In the genomic region with DNA sequence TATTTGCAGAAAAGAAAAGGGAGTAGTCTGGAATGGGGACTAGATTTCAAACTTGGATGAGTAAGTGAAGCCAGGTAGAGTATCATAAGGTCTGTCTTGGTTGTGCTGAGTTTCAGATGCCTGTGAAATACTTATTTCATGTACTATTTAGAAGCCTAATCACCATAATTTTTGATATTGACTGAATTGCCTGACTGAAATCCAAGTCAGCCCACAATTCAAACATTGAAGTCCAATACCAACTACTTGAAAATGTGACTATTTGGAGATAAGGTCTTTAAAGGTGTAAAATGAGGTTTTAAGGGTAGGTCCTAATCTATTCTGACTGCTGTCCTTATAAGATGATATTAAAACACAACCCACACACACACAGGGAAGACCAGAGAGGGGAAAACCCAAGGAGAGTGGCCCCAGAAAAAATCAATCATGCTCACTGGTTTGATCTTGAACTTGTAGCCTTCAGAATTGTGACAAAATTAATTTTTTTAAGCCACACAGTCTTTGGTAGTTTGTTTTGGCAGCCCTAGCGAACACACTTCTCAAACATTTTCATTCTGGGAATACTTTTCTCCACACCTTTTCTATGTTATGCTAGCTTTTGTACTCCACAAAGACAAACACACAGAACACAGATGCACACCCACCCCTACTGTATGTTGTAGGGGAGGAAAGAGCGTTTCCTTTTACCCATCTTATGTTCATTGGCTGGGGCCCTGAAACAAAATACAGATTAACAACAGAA, we compare ENCODE assay signal across 25 cellular contexts.
DNase-seq lines count a peak whose midpoint lies in the region; ATAC-seq and TF ChIP-seq lines count a peak whose summit lies in the region.
"Had no signal": no experiment of that assay in that cellular context is flagged by ENCODE, and none has a peak within 500 bp of the region (broad histone marks: within the 10 kb centered on the region; RNA-seq: fewer than 3 reads in every experiment).

No MANE protein-coding gene starts in this region.

- ATAC-seq in DND-41 (ENCODE audit: insufficient read depth, low read depth) (no peak), HG03135 (IDR thresholded peaks at IDR 0.05; ENCODE audit: unreplicated experiment) (no peak), GM19035 (IDR thresholded peaks at IDR 0.05; ENCODE audit: unreplicated experiment) (no peak)
- ATAC-seq: body of pancreas; CD8-positive, alpha-beta T cell; HepG2; left lung; sciatic nerve; T-helper 17 cell had no signal

- H3K4me1 Mint-ChIP-seq in endodermal cell: no peaks in the 10 kb centered on the region

- H3K36me3 Mint-ChIP-seq in endodermal cell (ENCODE audit: low read depth): no peaks in the 10 kb centered on the region
- H3K36me3 Mint-ChIP-seq: CD8-positive, alpha-beta T cell had no signal

- no peak overlapping the region for H2AFZ ChIP-seq in DND-41 (ENCODE audit: low read depth, low read length)

- H3K27ac Mint-ChIP-seq in endodermal cell: peak overlapping the region; percentile 8
- H3K27ac Mint-ChIP-seq: CD8-positive, alpha-beta T cell; T-helper 17 cell had no signal

- H3K9me3 ChIP-seq in DND-41 (ENCODE audit: insufficient read depth, low read length, severe bottlenecking): no peaks in the 10 kb centered on the region
- H3K9me3 ChIP-seq in SK-N-MC (ENCODE audit: low read depth, low read length): no peaks in the 10 kb centered on the region
- no peaks in the 10 kb centered on the region for H3K9me3 ChIP-seq in endodermal cell (ENCODE audit: control insufficient read depth, low read length)
- H3K9me3 ChIP-seq: body of pancreas, left lung had no signal

- H3K4me1 ChIP-seq in DND-41 (ENCODE audit: insufficient read depth, low read length) (peaks cover 35% of the 10 kb centered on the region), endodermal cell (ENCODE audit: control insufficient read depth, insufficient read depth, low read length) (no peaks in the 10 kb centered on the region)
- H3K4me1 ChIP-seq: body of pancreas had no signal

- no peak for DNase-seq in DND-41
- no peak for DNase-seq in SK-N-MC (ENCODE audit: low read depth, low spot score)
- no peak for DNase-seq in endodermal cell
- no peak for DNase-seq in NCI-H526 treated with DMSO at 0.1 percent for 48 hours (lab: John Stamatoyannopoulos, UW)
- DNase-seq: activated CD8-positive, alpha-beta memory T cell treated with anti-CD3 and anti-CD28 coated beads for 24 hours; body of pancreas; CD8-positive, alpha-beta T cell; DMS153; erythroblast; foreskin fibroblast; GDM1; left lung; midbrain; NCI-H1092 treated with DMSO at 0.1 percent for 48 hours; NCI-H2029; NCI-H2227 treated with DMSO at 0.1 percent for 48 hours; NCI-H774; SHP77; T-helper 17 cell had no signal

- H3K9ac ChIP-seq in DND-41 (ENCODE audit: low read depth, low read length) (no peak overlapping the region), SK-N-MC (ENCODE audit: insufficient read length) (no peak overlapping the region), endodermal cell (ENCODE audit: extremely low read depth, low read length, poor library complexity, severe bottlenecking) (no peak overlapping the region)

- H3K79me2 ChIP-seq in DND-41 (ENCODE audit: insufficient read depth, low read length): peaks cover 16% of the 10 kb centered on the region

- peak overlapping the region; percentile 99; the same call in 1 of the 2 replicates for H3K27ac ChIP-seq in 22Rv1
- peak overlapping the region; percentile 64 for H3K27ac ChIP-seq in DND-41 (ENCODE audit: low read length)
- H3K27ac ChIP-seq in SK-N-MC: 0 out of 2 replicates have a peak overlapping the region, but pooled peaks have one; percentile 61
- H3K27ac ChIP-seq in endodermal cell (ENCODE audit: low read depth, low read length): no peak overlapping the region
- H3K27ac ChIP-seq: body of pancreas, left lung had no signal

- no peak overlapping the region for H3K4me2 ChIP-seq in DND-41 (ENCODE audit: insufficient read depth, low read length)

- H3K27me3 Mint-ChIP-seq in endodermal cell (ENCODE audit: insufficient read depth): no peaks in the 10 kb centered on the region
- H3K27me3 Mint-ChIP-seq: T-helper 17 cell had no signal

- H4K20me1 ChIP-seq in DND-41 (ENCODE audit: insufficient read depth, low read length): peaks cover 4% of the 10 kb centered on the region; the same call in 1 of the 2 replicates

- TF ChIP-seq CTCF in 22Rv1 (IDR thresholded peaks at IDR 0.05): no peak
- no peak for TF ChIP-seq CTCF in DND-41 (IDR thresholded peaks at IDR 0.05; ENCODE audit: borderline replicate concordance, extremely low read depth, low read length, poor library complexity, severe bottlenecking)
- no peak for TF ChIP-seq CTCF in endodermal cell (conservative IDR thresholded peaks at IDR 0.05)

- 94% methylated on average over 1 of the region's 2 CpGs; no CpG with 5 or more reads in 1 of the 2 experiments for WGBS in endodermal cell (ENCODE audit: insufficient coverage in 1 of 2, insufficient read length in 1 of 2), 2 experiments

- no peaks in the 10 kb centered on the region for H3K9me3 Mint-ChIP-seq in endodermal cell
- H3K9me3 Mint-ChIP-seq: activated T-helper 1 cell treated with anti-CD3 and anti-CD28 coated beads, Interleukin-12 subunit alpha, Interleukin-12 subunit beta, Interleukin-2, Interleukin-4 antibody, amounts not matched to agents 30 ng/mL and 10 ng/mL and 1 ng/mL, durations not matched to agents 14 hours and 24 hours and 36 hours; CD8-positive, alpha-beta T cell had no signal

- no peak overlapping the region for H3K4me3 ChIP-seq in DND-41 (ENCODE audit: low read depth in 1 of 2, low read length in 2 of 2)
- H3K4me3 ChIP-seq in SK-N-MC: no peak overlapping the region
- H3K4me3 ChIP-seq in endodermal cell (ENCODE audit: low read length): no peak overlapping the region
- H3K4me3 ChIP-seq: body of pancreas, left lung had no signal

- no peaks in the 10 kb centered on the region for H3K27me3 ChIP-seq in DND-41 (ENCODE audit: insufficient read depth, low read length, poor library complexity)
- H3K27me3 ChIP-seq in endodermal cell (ENCODE audit: control insufficient read depth, insufficient read depth, low read length, poor library complexity, severe bottlenecking): no peaks in the 10 kb centered on the region

- no peak overlapping the region for H3K4me3 Mint-ChIP-seq in endodermal cell
- H3K4me3 Mint-ChIP-seq: activated T-helper 1 cell treated with anti-CD3 and anti-CD28 coated beads, Interleukin-12 subunit alpha, Interleukin-12 subunit beta, Interleukin-2, Interleukin-4 antibody, amounts not matched to agents 30 ng/mL and 10 ng/mL and 1 ng/mL, durations not matched to agents 14 hours and 24 hours and 36 hours; CD8-positive, alpha-beta T cell; T-helper 17 cell had no signal

- no peaks in the 10 kb centered on the region for H3K36me3 ChIP-seq in DND-41 (ENCODE audit: insufficient read depth, low read length)
- H3K36me3 ChIP-seq in SK-N-MC (ENCODE audit: insufficient read depth, low read length): no peaks in the 10 kb centered on the region
- H3K36me3 ChIP-seq in endodermal cell (ENCODE audit: control insufficient read depth, insufficient read depth, low read length): no peaks in the 10 kb centered on the region
- H3K36me3 ChIP-seq: left lung had no signal
